ENCODE assay signal across 1 cellular context in the genomic region with DNA sequence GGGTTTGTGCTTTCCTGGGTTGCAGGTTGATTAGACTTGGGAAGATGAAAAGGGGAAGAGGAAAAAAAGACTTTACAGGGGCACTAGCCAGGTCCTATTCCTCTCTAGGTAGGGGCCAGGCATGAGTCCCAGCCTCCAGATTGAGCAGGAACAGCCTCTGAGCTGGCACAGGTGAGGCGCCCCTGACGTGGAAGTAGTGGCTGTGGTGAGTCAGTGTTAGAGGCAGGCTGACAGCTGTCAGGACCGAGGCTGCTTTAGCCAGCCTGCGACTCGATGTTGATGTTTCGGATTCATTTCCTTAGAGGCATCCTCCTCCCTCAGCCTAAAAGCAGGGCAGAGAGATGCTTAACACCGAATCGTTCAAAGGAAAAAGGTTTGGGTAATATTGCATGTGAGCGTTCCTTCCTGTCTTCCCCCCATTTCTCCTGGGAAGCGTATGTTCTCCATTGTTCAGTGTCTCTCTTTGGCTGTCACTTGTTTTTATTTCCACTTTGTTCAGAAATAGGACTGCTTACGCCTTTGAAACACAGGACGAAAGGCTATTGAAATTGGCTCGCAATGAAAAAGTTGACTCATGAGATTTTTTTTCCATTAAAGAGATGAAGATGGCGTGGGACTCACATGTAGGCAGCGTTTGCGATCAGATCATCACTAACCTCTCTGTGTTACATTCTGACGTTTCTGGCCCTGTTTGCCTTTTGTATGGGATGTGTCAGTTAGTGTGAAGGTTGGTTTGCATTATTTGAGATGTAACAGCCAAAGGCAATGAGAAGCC.
TF ChIP-seq lines count a peak whose summit lies in the region.

No MANE protein-coding gene starts in this region.

TF ChIP-seq in WTC11, 78 proteins besides CTCF, POLR2A, EP300 and RAD21 (continued from another document):
- TF ChIP-seq, protein P1, sequence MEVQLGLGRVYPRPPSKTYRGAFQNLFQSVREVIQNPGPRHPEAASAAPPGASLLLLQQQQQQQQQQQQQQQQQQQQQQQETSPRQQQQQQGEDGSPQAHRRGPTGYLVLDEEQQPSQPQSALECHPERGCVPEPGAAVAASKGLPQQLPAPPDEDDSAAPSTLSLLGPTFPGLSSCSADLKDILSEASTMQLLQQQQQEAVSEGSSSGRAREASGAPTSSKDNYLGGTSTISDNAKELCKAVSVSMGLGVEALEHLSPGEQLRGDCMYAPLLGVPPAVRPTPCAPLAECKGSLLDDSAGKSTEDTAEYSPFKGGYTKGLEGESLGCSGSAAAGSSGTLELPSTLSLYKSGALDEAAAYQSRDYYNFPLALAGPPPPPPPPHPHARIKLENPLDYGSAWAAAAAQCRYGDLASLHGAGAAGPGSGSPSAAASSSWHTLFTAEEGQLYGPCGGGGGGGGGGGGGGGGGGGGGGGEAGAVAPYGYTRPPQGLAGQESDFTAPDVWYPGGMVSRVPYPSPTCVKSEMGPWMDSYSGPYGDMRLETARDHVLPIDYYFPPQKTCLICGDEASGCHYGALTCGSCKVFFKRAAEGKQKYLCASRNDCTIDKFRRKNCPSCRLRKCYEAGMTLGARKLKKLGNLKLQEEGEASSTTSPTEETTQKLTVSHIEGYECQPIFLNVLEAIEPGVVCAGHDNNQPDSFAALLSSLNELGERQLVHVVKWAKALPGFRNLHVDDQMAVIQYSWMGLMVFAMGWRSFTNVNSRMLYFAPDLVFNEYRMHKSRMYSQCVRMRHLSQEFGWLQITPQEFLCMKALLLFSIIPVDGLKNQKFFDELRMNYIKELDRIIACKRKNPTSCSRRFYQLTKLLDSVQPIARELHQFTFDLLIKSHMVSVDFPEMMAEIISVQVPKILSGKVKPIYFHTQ (CRISPR knock-in tag; IDR thresholded peaks at IDR 0.05), result no peak
- TF ChIP-seq, protein P2, sequence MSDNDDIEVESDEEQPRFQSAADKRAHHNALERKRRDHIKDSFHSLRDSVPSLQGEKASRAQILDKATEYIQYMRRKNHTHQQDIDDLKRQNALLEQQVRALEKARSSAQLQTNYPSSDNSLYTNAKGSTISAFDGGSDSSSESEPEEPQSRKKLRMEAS (CRISPR knock-in tag; IDR thresholded peaks at IDR 0.05), result no peak
- TF ChIP-seq NFATC4 (CRISPR knock-in tag; IDR thresholded peaks at IDR 0.05) (no peak), KAT7 (CRISPR knock-in tag; IDR thresholded peaks at IDR 0.05; ENCODE audit: borderline replicate concordance) (no peak), GRHL2 (CRISPR knock-in tag; IDR thresholded peaks at IDR 0.05; ENCODE audit: insufficient replicate concordance, severe bottlenecking) (no peak), CREB1 (CRISPR knock-in tag; IDR thresholded peaks at IDR 0.05) (no peak), ZNF232 (CRISPR knock-in tag; IDR thresholded peaks at IDR 0.05) (no peak), ZNF512 (CRISPR knock-in tag; IDR thresholded peaks at IDR 0.05; ENCODE audit: borderline replicate concordance) (no peak), ZNF423 (CRISPR knock-in tag; IDR thresholded peaks at IDR 0.05) (no peak), CREM (CRISPR knock-in tag; IDR thresholded peaks at IDR 0.05) (no peak), MXD4 (CRISPR knock-in tag; IDR thresholded peaks at IDR 0.05; ENCODE audit: borderline replicate concordance) (no peak)
- TF ChIP-seq, protein P3, sequence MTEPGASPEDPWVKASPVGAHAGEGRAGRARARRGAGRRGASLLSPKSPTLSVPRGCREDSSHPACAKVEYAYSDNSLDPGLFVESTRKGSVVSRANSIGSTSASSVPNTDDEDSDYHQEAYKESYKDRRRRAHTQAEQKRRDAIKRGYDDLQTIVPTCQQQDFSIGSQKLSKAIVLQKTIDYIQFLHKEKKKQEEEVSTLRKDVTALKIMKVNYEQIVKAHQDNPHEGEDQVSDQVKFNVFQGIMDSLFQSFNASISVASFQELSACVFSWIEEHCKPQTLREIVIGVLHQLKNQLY (CRISPR knock-in tag; IDR thresholded peaks at IDR 0.05), result no peak
- TF ChIP-seq, protein P4, sequence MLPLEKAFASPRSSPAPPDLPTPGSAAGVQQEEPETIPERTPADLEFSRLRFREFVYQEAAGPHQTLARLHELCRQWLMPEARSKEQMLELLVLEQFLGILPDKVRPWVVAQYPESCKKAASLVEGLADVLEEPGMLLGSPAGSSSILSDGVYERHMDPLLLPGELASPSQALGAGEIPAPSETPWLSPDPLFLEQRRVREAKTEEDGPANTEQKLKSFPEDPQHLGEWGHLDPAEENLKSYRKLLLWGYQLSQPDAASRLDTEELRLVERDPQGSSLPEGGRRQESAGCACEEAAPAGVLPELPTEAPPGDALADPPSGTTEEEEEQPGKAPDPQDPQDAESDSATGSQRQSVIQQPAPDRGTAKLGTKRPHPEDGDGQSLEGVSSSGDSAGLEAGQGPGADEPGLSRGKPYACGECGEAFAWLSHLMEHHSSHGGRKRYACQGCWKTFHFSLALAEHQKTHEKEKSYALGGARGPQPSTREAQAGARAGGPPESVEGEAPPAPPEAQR (CRISPR knock-in tag; IDR thresholded peaks at IDR 0.05), result no peak
TF ChIP-seq in WTC11: peak in this region for 0.
